Comparison of ENCODE assay signal across 2 cellular contexts in genomic region chr12:130816055-130816454, GRCh38.
TF ChIP-seq lines count a peak whose summit lies in the region.

No MANE protein-coding gene starts in this region.

TF ChIP-seq in K562, 482 proteins besides CTCF, POLR2A, EP300 and RAD21:
- TF ChIP-seq ZNF140 (CRISPR knock-in tag; IDR thresholded peaks at IDR 0.05) (no peak), ZBTB33 (CRISPR knock-in tag; IDR thresholded peaks at IDR 0.05) (peak; percentile 64; the same call in 1 of the 2 replicates), POLR2G (IDR thresholded peaks at IDR 0.05; ENCODE audit: low read depth, low read length) (0 out of 2 replicates have a peak, but pooled peaks have one; percentile 15)

TF ChIP-seq in neural cell, 6 proteins besides CTCF, POLR2A, EP300 and RAD21:
- TF ChIP-seq EZH2 (IDR thresholded peaks at IDR 0.05; ENCODE audit: borderline replicate concordance, insufficient read depth, low read length, poor library complexity, severe bottlenecking) (no peak), REST (IDR thresholded peaks at IDR 0.05; ENCODE audit: borderline replicate concordance) (no peak), TAF1 (IDR thresholded peaks at IDR 0.05; ENCODE audit: low read depth) (no peak), POLR2AphosphoS5 (IDR thresholded peaks at IDR 0.05) (no peak), SMC3 (conservative IDR thresholded peaks at IDR 0.05; ENCODE audit: poor library complexity) (no peak), MXI1 (conservative IDR thresholded peaks at IDR 0.05; ENCODE audit: poor library complexity, severe bottlenecking) (no peak)
